Comparison of ENCODE assay signal across 8 cellular contexts in the genomic region with DNA sequence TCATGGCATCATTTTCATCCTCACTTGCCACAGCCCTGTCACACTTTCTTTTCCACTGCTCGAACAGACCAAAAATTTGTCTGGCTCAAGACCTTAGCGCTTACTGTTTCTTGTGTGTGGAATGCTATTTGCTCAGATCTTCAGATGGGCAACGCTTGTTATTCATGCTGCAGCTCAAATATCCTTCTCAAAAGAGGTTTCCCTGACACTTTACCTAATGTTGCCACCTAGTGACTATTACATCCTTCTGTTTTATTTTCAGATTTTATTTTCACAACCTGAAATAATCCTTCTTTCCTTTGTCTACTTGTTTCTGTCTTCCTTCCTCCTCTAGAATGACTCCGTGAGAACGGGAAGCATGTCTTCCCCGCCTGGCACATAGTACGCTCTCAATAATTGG. TPM values are rescaled to one million over a fixed set of nuclear protein-coding genes. Genes with fewer than 3 reads are reported as not detected.
DNase-seq lines count a peak whose midpoint lies in the region; ATAC-seq, FAIRE-seq and TF ChIP-seq lines count a peak whose summit lies in the region.

No MANE protein-coding gene starts in this region.

- no peaks in the 10 kb centered on the region for H3K27me3 Mint-ChIP-seq in neural progenitor cell (ENCODE audit: insufficient read depth, low read depth)

- H3K9me3 ChIP-seq in HCT116 (ENCODE audit: control insufficient read depth in 1 of 2, insufficient read depth in 1 of 2, low read depth in 1 of 2, low read length in 2 of 2) (no peaks in the 10 kb centered on the region), SU-DHL-6 (ENCODE audit: insufficient read depth, low read length) (no peaks in the 10 kb centered on the region), neural progenitor cell (ENCODE audit: low read depth) (no peaks in the 10 kb centered on the region)

- RAD21 ChIA-PET in HCT116 (lab: Charles Lee; ENCODE audit: low non-redundant PET in 1 of 2, low total read pairs in 2 of 2, uncharacterized antibody in 2 of 2, unreplicated experiment in 2 of 2), result no interaction called here

- DNase-seq in COLO829 (ENCODE audit: low spot score), result peak; percentile 11
- no peak for DNase-seq in HCT116 (ENCODE audit: low read depth, low spot score)
- no peak for DNase-seq in activated gamma-delta T cell (lab: John Stamatoyannopoulos, UW)
- no peak for DNase-seq in germinal center (ENCODE audit: low spot score)
- no peak for DNase-seq in neural progenitor cell (ENCODE audit: low spot score)
- DNase-seq in HK-2 (ENCODE audit: unreplicated experiment), result no peak

- H3K9me3 Mint-ChIP-seq in neural progenitor cell, result no peaks in the 10 kb centered on the region

- TF ChIP-seq CTCF in HCT116 (IDR thresholded peaks at IDR 0.05 in 2 of 3, conservative IDR thresholded peaks at IDR 0.05 in 1 of 3; ENCODE audit: borderline replicate concordance in 1 of 3, insufficient read depth in 1 of 3, low read depth in 2 of 3, low read length in 2 of 3) (peak in 2 of 3 experiments; percentile 25 to 31; a peak in 3 of 6 replicates), SU-DHL-6 (IDR thresholded peaks at IDR 0.05; ENCODE audit: insufficient read depth, low read length, poor library complexity, severe bottlenecking) (peak; percentile 12), neural progenitor cell (IDR thresholded peaks at IDR 0.05) (no peak)

- H3K27ac Mint-ChIP-seq in neural progenitor cell, result no peak overlapping the region

- no peak overlapping the region for H3K4me3 ChIP-seq in HCT116 (replicated peaks in 1 of 2; ENCODE audit: low read depth in 1 of 2, low read length in 2 of 2)
- no peak overlapping the region for H3K4me3 ChIP-seq in SU-DHL-6 (ENCODE audit: insufficient read depth, low read length, poor library complexity, severe bottlenecking)
- H3K4me3 ChIP-seq in neural progenitor cell, result no peak overlapping the region

- H3K36me3 ChIP-seq in HCT116 (ENCODE audit: control insufficient read depth in 1 of 2, insufficient read depth in 2 of 2, low read length in 2 of 2), result no peaks in the 10 kb centered on the region
- no peaks in the 10 kb centered on the region for H3K36me3 ChIP-seq in SU-DHL-6 (ENCODE audit: low read length)
- H3K36me3 ChIP-seq in neural progenitor cell, result no peaks in the 10 kb centered on the region

- no peak overlapping the region for H3K9ac ChIP-seq in HCT116 (ENCODE audit: low read length)
- H3K9ac ChIP-seq in SU-DHL-6 (ENCODE audit: low read length), result no peak overlapping the region
- H3K9ac ChIP-seq in neural progenitor cell, result no peak overlapping the region

- POLR2A ChIA-PET in HCT116 (lab: Charles Lee), result interaction anchor here (1.4 kb wide), 1 partner anchor 160 kb away, joined by 3 read pairs; no protein-coding TSS in a partner anchor

- no peaks in the 10 kb centered on the region for H4K20me1 ChIP-seq in HCT116 (ENCODE audit: insufficient read depth)
- peaks cover 16% of the 10 kb centered on the region; the same call in 1 of the 2 replicates for H4K20me1 ChIP-seq in SU-DHL-6 (ENCODE audit: low read depth, low read length)
- H4K20me1 ChIP-seq in neural progenitor cell (ENCODE audit: low read depth), result peaks cover 32% of the 10 kb centered on the region

- peak; percentile 95 for FAIRE-seq in islet of Langerhans (lab: Jason Lieb, UNC)

- no peaks in the 10 kb centered on the region for H3K27me3 ChIP-seq in HCT116 (ENCODE audit: insufficient read depth, low read length)
- no peaks in the 10 kb centered on the region for H3K27me3 ChIP-seq in SU-DHL-6 (ENCODE audit: low read length)
- no peaks in the 10 kb centered on the region for H3K27me3 ChIP-seq in neural progenitor cell

- no peak for TF ChIP-seq POLR2A in HCT116 (IDR thresholded peaks at IDR 0.05; ENCODE audit: borderline replicate concordance, extremely low read depth, insufficient read depth, insufficient read length)

- H3K9me2 ChIP-seq in HCT116 (ENCODE audit: insufficient read depth) (no peaks in the 10 kb centered on the region), SU-DHL-6 (replicated peaks; ENCODE audit: insufficient read depth, low read length) (no peaks in the 10 kb centered on the region)

- peaks cover 8 to 14% of the 10 kb centered on the region in 2 experiments for H3K4me1 ChIP-seq in HCT116 (ENCODE audit: control insufficient read depth in 1 of 2, insufficient read depth in 2 of 2, low read length in 2 of 2)
- peaks cover 15% of the 10 kb centered on the region for H3K4me1 ChIP-seq in neural progenitor cell

- no peaks in the 10 kb centered on the region for H3K36me3 Mint-ChIP-seq in neural progenitor cell

- no peak overlapping the region for H2AFZ ChIP-seq in HCT116 (ENCODE audit: low read depth, low read length, poor library complexity, severe bottlenecking)
- H2AFZ ChIP-seq in SU-DHL-6 (ENCODE audit: low read depth, low read length, severe bottlenecking), result no peak overlapping the region
- no peak overlapping the region for H2AFZ ChIP-seq in neural progenitor cell (replicated peaks)

- CTCF ChIA-PET in HCT116 (lab: Charles Lee), result interaction anchor here (0.7 to 1.8 kb wide), 6 partner anchors 10 to 411 kb away, joined by 3 to 7 read pairs (median 3); no protein-coding TSS in a partner anchor

- intact Hi-C loops in HCT116 (cut with micrococcal nuclease), result loop anchor here (1.0 kb wide), 1 partner anchor 319 kb away; no protein-coding TSS in a partner anchor

- H3K4me2 ChIP-seq in HCT116 (ENCODE audit: low read length), result no peak overlapping the region
- H3K4me2 ChIP-seq in SU-DHL-6 (ENCODE audit: low read depth, low read length, poor library complexity, severe bottlenecking), result no peak overlapping the region
- no peak overlapping the region for H3K4me2 ChIP-seq in neural progenitor cell

- peaks cover 24% of the 10 kb centered on the region for H3K4me1 Mint-ChIP-seq in neural progenitor cell

- peak; percentile 58 for TF ChIP-seq RAD21 in HCT116 (IDR thresholded peaks at IDR 0.05; ENCODE audit: low read depth)

- no peak for ATAC-seq in HCT116

- H3F3A ChIP-seq in SU-DHL-6 (ENCODE audit: insufficient read depth) (0 out of 2 replicates have a peak, but pooled peaks cover 7% of the 10 kb centered on the region), neural progenitor cell (ENCODE audit: low read depth) (peaks cover 6% of the 10 kb centered on the region)

- H3K27ac ChIP-seq in HCT116 (ENCODE audit: low read depth, low read length), result no peak overlapping the region
- no peak overlapping the region for H3K27ac ChIP-seq in SU-DHL-6 (ENCODE audit: low read depth, low read length)
- H3K27ac ChIP-seq in neural progenitor cell, result no peak overlapping the region

- H3K79me2 ChIP-seq in HCT116 (ENCODE audit: insufficient read depth, low read length) (peaks cover 45% of the 10 kb centered on the region), SU-DHL-6 (ENCODE audit: insufficient read depth, low read length) (peaks cover 95% of the 10 kb centered on the region), neural progenitor cell (ENCODE audit: low read depth) (peaks cover 97% of the 10 kb centered on the region)

- BruUV-seq in HCT116 (replicated peaks; lab: Mats Ljungman, UMichigan), result no TSS peak

- H3K4me3 Mint-ChIP-seq in neural progenitor cell, result no peak overlapping the region

TF ChIP-seq in HCT116, 20 proteins besides CTCF, POLR2A, EP300 and RAD21:
- TF ChIP-seq, protein P1, sequence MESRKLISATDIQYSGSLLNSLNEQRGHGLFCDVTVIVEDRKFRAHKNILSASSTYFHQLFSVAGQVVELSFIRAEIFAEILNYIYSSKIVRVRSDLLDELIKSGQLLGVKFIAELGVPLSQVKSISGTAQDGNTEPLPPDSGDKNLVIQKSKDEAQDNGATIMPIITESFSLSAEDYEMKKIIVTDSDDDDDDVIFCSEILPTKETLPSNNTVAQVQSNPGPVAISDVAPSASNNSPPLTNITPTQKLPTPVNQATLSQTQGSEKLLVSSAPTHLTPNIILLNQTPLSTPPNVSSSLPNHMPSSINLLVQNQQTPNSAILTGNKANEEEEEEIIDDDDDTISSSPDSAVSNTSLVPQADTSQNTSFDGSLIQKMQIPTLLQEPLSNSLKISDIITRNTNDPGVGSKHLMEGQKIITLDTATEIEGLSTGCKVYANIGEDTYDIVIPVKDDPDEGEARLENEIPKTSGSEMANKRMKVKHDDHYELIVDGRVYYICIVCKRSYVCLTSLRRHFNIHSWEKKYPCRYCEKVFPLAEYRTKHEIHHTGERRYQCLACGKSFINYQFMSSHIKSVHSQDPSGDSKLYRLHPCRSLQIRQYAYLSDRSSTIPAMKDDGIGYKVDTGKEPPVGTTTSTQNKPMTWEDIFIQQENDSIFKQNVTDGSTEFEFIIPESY (IDR thresholded peaks at IDR 0.05; ENCODE audit: extremely low read depth, insufficient replicate concordance, low read length), result no peak
- TF ChIP-seq SP1 (IDR thresholded peaks at IDR 0.05; ENCODE audit: low read depth) (no peak), TCF7L2 (IDR thresholded peaks at IDR 0.05; ENCODE audit: borderline replicate concordance, extremely low read depth, insufficient read depth, insufficient read length) (no peak), ELF1 (IDR thresholded peaks at IDR 0.05; ENCODE audit: borderline replicate concordance, low read depth) (no peak), JUND (IDR thresholded peaks at IDR 0.05) (no peak), YY1 (IDR thresholded peaks at IDR 0.05; ENCODE audit: extremely low read depth, insufficient replicate concordance, low read depth, low read length) (no peak)
- TF ChIP-seq, protein P2, sequence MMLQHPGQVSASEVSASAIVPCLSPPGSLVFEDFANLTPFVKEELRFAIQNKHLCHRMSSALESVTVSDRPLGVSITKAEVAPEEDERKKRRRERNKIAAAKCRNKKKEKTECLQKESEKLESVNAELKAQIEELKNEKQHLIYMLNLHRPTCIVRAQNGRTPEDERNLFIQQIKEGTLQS (IDR thresholded peaks at IDR 0.05), result no peak

RNA-seq across cellular contexts. Expression of a gene that starts 5.6 kb away (rescaled TPM):
- total RNA-seq in HCT116 (2021; ENCODE audit: unreplicated experiment), result 9.7 TPM
- polyA plus RNA-seq in HCT116 (2012), result 6.5 and 8.2 TPM in 2 replicates
- 17.2 and 23.7 TPM in 2 replicates for total RNA-seq in neural progenitor cell (ENCODE audit: low replicate concordance)
